ENCODE assay signal across 1 cellular context in the genomic region with DNA sequence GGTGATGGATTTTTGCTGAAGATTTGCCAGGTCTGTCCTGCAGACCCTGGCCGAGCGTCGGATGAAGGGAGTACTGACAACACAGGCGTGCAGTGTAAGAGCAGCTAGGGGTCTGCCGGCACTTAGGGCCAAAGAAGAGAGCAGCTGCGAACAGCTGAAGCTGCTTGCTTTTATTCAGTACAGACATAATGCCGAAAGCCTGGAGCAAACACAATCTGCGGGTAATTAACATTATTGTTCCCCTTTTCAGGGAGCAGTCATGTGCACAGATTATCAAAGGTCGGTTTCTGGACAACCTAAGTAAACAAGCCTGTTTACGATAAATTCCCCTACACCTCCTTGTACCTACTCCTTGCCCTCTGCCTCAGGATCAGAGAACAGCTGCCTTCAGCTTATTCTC.
TF ChIP-seq lines count a peak whose summit lies in the region.

No MANE protein-coding gene starts in this region.

TF ChIP-seq in IMR-90, 13 proteins besides CTCF, POLR2A, EP300 and RAD21:
- TF ChIP-seq FOS (IDR thresholded peaks at IDR 0.05; ENCODE audit: low read depth, low read length), result no peak
- TF ChIP-seq, protein P1, sequence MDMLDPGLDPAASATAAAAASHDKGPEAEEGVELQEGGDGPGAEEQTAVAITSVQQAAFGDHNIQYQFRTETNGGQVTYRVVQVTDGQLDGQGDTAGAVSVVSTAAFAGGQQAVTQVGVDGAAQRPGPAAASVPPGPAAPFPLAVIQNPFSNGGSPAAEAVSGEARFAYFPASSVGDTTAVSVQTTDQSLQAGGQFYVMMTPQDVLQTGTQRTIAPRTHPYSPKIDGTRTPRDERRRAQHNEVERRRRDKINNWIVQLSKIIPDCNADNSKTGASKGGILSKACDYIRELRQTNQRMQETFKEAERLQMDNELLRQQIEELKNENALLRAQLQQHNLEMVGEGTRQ (IDR thresholded peaks at IDR 0.05; ENCODE audit: low read depth, low read length), result no peak
- no peak for TF ChIP-seq NFE2L2 (IDR thresholded peaks at IDR 0.05; ENCODE audit: low read depth, low read length)
- TF ChIP-seq CHD1 (IDR thresholded peaks at IDR 0.05; ENCODE audit: low read depth, low read length), result no peak
- no peak for TF ChIP-seq RFX5 (IDR thresholded peaks at IDR 0.05; ENCODE audit: low read depth, low read length)
- no peak for TF ChIP-seq MAZ (IDR thresholded peaks at IDR 0.05; ENCODE audit: borderline replicate concordance, low read depth, low read length)
- no peak for TF ChIP-seq CEBPB (IDR thresholded peaks at IDR 0.05; ENCODE audit: low read depth, low read length)
- no peak for TF ChIP-seq RCOR1 (IDR thresholded peaks at IDR 0.05; ENCODE audit: insufficient replicate concordance, low read length)
- no peak for TF ChIP-seq MXI1 (IDR thresholded peaks at IDR 0.05; ENCODE audit: borderline replicate concordance, low read depth, low read length)
- TF ChIP-seq, protein P2, sequence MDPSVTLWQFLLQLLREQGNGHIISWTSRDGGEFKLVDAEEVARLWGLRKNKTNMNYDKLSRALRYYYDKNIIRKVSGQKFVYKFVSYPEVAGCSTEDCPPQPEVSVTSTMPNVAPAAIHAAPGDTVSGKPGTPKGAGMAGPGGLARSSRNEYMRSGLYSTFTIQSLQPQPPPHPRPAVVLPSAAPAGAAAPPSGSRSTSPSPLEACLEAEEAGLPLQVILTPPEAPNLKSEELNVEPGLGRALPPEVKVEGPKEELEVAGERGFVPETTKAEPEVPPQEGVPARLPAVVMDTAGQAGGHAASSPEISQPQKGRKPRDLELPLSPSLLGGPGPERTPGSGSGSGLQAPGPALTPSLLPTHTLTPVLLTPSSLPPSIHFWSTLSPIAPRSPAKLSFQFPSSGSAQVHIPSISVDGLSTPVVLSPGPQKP (IDR thresholded peaks at IDR 0.05; ENCODE audit: borderline replicate concordance, low read depth, low read length), result no peak
- no peak for TF ChIP-seq SMC3 (IDR thresholded peaks at IDR 0.05; ENCODE audit: low read depth, low read length)
- no peak for TF ChIP-seq BHLHE40 (IDR thresholded peaks at IDR 0.05; ENCODE audit: low read depth, low read length)
- no peak for TF ChIP-seq MAFK (IDR thresholded peaks at IDR 0.05; ENCODE audit: low read depth, low read length)
